1 cellular context compared by ENCODE assay signal in genomic region chr16:89700100-89700648, GRCh38.
TF ChIP-seq lines count a peak whose summit lies in the region.

No MANE protein-coding gene starts in this region.

TF ChIP-seq in H1, 55 proteins besides CTCF, POLR2A, EP300 and RAD21:
- TF ChIP-seq BRCA1 (IDR thresholded peaks at IDR 0.05; ENCODE audit: low read depth, low read length) (0 out of 2 replicates have a peak, but pooled peaks have one; percentile 46), EGR1 (IDR thresholded peaks at IDR 0.05; ENCODE audit: borderline replicate concordance, low read depth, low read length) (peak; percentile 98), RXRA (IDR thresholded peaks at IDR 0.05; ENCODE audit: insufficient read depth, low read depth, low read length) (no peak), CBX5 (IDR thresholded peaks at IDR 0.05; ENCODE audit: low read depth, low read length) (no peak), KDM1A (IDR thresholded peaks at IDR 0.05; ENCODE audit: borderline replicate concordance, low read length) (no peak), CBX8 (IDR thresholded peaks at IDR 0.05; ENCODE audit: borderline replicate concordance, low read depth, low read length) (no peak), NRF1 (IDR thresholded peaks at IDR 0.05; ENCODE audit: low read depth, low read length) (no peak), NANOG (IDR thresholded peaks at IDR 0.05; ENCODE audit: insufficient read depth, low read depth, low read length, poor library complexity, severe bottlenecking) (no peak), ZNF274 (IDR thresholded peaks at IDR 0.05; ENCODE audit: borderline replicate concordance, extremely low read depth, low read length) (no peak), SP2 (IDR thresholded peaks at IDR 0.05; ENCODE audit: low read length) (no peak), BACH1 (IDR thresholded peaks at IDR 0.05; ENCODE audit: low read length) (no peak), TCF12 (IDR thresholded peaks at IDR 0.05; ENCODE audit: low read depth, low read length) (0 out of 2 replicates have a peak, but pooled peaks have one; percentile 29), RBBP5 (IDR thresholded peaks at IDR 0.05; ENCODE audit: borderline replicate concordance, low read depth, low read length) (no peak; the same call in 1 of the 2 replicates), SAP30 (IDR thresholded peaks at IDR 0.05; ENCODE audit: insufficient read depth, insufficient replicate concordance, low read length) (no peak), TAF7 (optimal IDR thresholded peaks at IDR 0.05; ENCODE audit: borderline replicate concordance, low read depth, low read length) (no peak), SRF (IDR thresholded peaks at IDR 0.05; ENCODE audit: low read depth, low read length) (no peak), POLR2AphosphoS5 (IDR thresholded peaks at IDR 0.05; ENCODE audit: low read depth, low read length) (peak; percentile 73), CHD7 (IDR thresholded peaks at IDR 0.05; ENCODE audit: insufficient replicate concordance, low read length) (no peak), PHF8 (conservative IDR thresholded peaks at IDR 0.05; ENCODE audit: low read depth, low read length) (no peak), SP1 (IDR thresholded peaks at IDR 0.05; ENCODE audit: low read depth, low read length) (peak; percentile 77; the same call in 1 of the 2 replicates), KDM4A (IDR thresholded peaks at IDR 0.05; ENCODE audit: low read depth, low read length, severe bottlenecking) (peak; percentile 4), RNF2 (IDR thresholded peaks at IDR 0.05; ENCODE audit: borderline replicate concordance, low read depth, low read length, missing control alignments, poor library complexity, severe bottlenecking) (no peak), ASH2L (IDR thresholded peaks at IDR 0.05; ENCODE audit: low read length) (peak; percentile 46), CHD1 (IDR thresholded peaks at IDR 0.05; ENCODE audit: low read depth, low read length) (no peak), GABPA (IDR thresholded peaks at IDR 0.05; ENCODE audit: borderline replicate concordance, insufficient read depth, low read length) (0 out of 2 replicates have a peak, but pooled peaks have one; percentile 25), SIRT6 (IDR thresholded peaks at IDR 0.05; ENCODE audit: low read length) (no peak), SIN3A (conservative IDR thresholded peaks at IDR 0.05 in 1 of 2, IDR thresholded peaks at IDR 0.05 in 1 of 2; ENCODE audit: low read depth in 1 of 2, low read length in 2 of 2) (peak; percentile 87 to 97; a peak in 3 of 4 replicates), TAF1 (IDR thresholded peaks at IDR 0.05; ENCODE audit: low read depth, low read length) (peak; percentile 67), HDAC2 (IDR thresholded peaks at IDR 0.05; ENCODE audit: borderline replicate concordance in 1 of 2, low read depth in 2 of 2, low read length in 2 of 2) (no peak), CHD2 (IDR thresholded peaks at IDR 0.05; ENCODE audit: low read length) (peak; percentile 57; the same call in 1 of the 2 replicates), HDAC6 (IDR thresholded peaks at IDR 0.05; ENCODE audit: low read depth, low read length) (no peak), SUZ12 (IDR thresholded peaks at IDR 0.05; ENCODE audit: low read length) (no peak), SP4 (IDR thresholded peaks at IDR 0.05; ENCODE audit: low read length) (0 out of 2 replicates have a peak, but pooled peaks have one; percentile 40), TBP (IDR thresholded peaks at IDR 0.05; ENCODE audit: low read depth, low read length) (peak; percentile 47; the same call in 1 of the 2 replicates), BCL11A (IDR thresholded peaks at IDR 0.05; ENCODE audit: low read depth in 2 of 2, low read length in 2 of 2) (no peak), JUND (IDR thresholded peaks at IDR 0.05; ENCODE audit: low read length) (peak; percentile 99), CTBP2 (IDR thresholded peaks at IDR 0.05; ENCODE audit: borderline replicate concordance, insufficient read depth, insufficient read length, low read length) (no peak), CREB1 (IDR thresholded peaks at IDR 0.05) (peak; percentile 96), POU5F1 (IDR thresholded peaks at IDR 0.05; ENCODE audit: low read depth, low read length) (no peak), SIX5 (IDR thresholded peaks at IDR 0.05; ENCODE audit: low read depth, low read length) (no peak), GTF2F1 (IDR thresholded peaks at IDR 0.05; ENCODE audit: borderline replicate concordance, low read depth, low read length) (no peak), KDM5A (IDR thresholded peaks at IDR 0.05; ENCODE audit: low read length) (no peak), MAFK (IDR thresholded peaks at IDR 0.05; ENCODE audit: low read depth, low read length) (no peak), TEAD4 (IDR thresholded peaks at IDR 0.05; ENCODE audit: low read depth, low read length) (no peak), JUN (IDR thresholded peaks at IDR 0.05; ENCODE audit: low read depth, low read length) (peak; percentile 93), FOSL1 (IDR thresholded peaks at IDR 0.05; ENCODE audit: insufficient read depth, low read depth, low read length) (no peak), EZH2 (IDR thresholded peaks at IDR 0.05; ENCODE audit: low read depth, low read length, severe bottlenecking) (no peak), RFX5 (IDR thresholded peaks at IDR 0.05; ENCODE audit: borderline replicate concordance, low read depth, low read length) (no peak), CEBPB (IDR thresholded peaks at IDR 0.05; ENCODE audit: low read depth, low read length) (peak; percentile 12; the same call in 1 of the 2 replicates), YY1 (IDR thresholded peaks at IDR 0.05; ENCODE audit: low read depth, low read length) (peak; percentile 22; the same call in 1 of the 2 replicates)
- TF ChIP-seq, protein P1, sequence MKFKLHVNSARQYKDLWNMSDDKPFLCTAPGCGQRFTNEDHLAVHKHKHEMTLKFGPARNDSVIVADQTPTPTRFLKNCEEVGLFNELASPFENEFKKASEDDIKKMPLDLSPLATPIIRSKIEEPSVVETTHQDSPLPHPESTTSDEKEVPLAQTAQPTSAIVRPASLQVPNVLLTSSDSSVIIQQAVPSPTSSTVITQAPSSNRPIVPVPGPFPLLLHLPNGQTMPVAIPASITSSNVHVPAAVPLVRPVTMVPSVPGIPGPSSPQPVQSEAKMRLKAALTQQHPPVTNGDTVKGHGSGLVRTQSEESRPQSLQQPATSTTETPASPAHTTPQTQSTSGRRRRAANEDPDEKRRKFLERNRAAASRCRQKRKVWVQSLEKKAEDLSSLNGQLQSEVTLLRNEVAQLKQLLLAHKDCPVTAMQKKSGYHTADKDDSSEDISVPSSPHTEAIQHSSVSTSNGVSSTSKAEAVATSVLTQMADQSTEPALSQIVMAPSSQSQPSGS (IDR thresholded peaks at IDR 0.05; ENCODE audit: low read length) = peak; percentile 96
- TF ChIP-seq, protein P2, sequence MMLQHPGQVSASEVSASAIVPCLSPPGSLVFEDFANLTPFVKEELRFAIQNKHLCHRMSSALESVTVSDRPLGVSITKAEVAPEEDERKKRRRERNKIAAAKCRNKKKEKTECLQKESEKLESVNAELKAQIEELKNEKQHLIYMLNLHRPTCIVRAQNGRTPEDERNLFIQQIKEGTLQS (IDR thresholded peaks at IDR 0.05; ENCODE audit: insufficient read depth, low read depth, low read length) = peak; percentile 93
- TF ChIP-seq, protein P3, sequence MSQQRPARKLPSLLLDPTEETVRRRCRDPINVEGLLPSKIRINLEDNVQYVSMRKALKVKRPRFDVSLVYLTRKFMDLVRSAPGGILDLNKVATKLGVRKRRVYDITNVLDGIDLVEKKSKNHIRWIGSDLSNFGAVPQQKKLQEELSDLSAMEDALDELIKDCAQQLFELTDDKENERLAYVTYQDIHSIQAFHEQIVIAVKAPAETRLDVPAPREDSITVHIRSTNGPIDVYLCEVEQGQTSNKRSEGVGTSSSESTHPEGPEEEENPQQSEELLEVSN (IDR thresholded peaks at IDR 0.05) = 0 out of 2 replicates have a peak, but pooled peaks have one; percentile 17
- TF ChIP-seq, protein P4, sequence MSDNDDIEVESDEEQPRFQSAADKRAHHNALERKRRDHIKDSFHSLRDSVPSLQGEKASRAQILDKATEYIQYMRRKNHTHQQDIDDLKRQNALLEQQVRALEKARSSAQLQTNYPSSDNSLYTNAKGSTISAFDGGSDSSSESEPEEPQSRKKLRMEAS (IDR thresholded peaks at IDR 0.05) = peak; percentile 91
- TF ChIP-seq, protein P5, sequence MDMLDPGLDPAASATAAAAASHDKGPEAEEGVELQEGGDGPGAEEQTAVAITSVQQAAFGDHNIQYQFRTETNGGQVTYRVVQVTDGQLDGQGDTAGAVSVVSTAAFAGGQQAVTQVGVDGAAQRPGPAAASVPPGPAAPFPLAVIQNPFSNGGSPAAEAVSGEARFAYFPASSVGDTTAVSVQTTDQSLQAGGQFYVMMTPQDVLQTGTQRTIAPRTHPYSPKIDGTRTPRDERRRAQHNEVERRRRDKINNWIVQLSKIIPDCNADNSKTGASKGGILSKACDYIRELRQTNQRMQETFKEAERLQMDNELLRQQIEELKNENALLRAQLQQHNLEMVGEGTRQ (IDR thresholded peaks at IDR 0.05; ENCODE audit: low read length) = peak; percentile 97
